In genomic region chr18:74897971-74898657, GRCh38 we compare ENCODE assay signal across 16 cellular contexts.
A peak's percentile ranks its signal among the peaks of the same experiment; 100 is the strongest.
DNase-seq lines count a peak whose midpoint lies in the region; ATAC-seq and TF ChIP-seq lines count a peak whose summit lies in the region.
"Had no signal": no experiment of that assay in that cellular context is flagged by ENCODE, and none has a peak within 500 bp of the region (broad histone marks: within the 10 kb centered on the region; RNA-seq: fewer than 3 reads in every experiment).

No MANE protein-coding gene starts in this region.

- H4K91ac ChIP-seq in mesenchymal stem cell (ENCODE audit: low read length): no peak overlapping the region

- no peak overlapping the region for H2AK5ac ChIP-seq in mesenchymal stem cell (ENCODE audit: low read length, severe bottlenecking)

- H4K8ac ChIP-seq in mesenchymal stem cell (ENCODE audit: low read length): no peak overlapping the region

- no peak overlapping the region for H3K4me3 Mint-ChIP-seq in naive thymus-derived CD4-positive, alpha-beta T cell
- H3K4me3 Mint-ChIP-seq: CD4-positive, alpha-beta T cell had no signal

- peak overlapping the region; percentile 16 for H3K27ac ChIP-seq in mesenchymal stem cell (ENCODE audit: low read length, poor library complexity, severe bottlenecking)
- H3K27ac ChIP-seq in naive thymus-derived CD4-positive, alpha-beta T cell (ENCODE audit: low read depth, low read length): no peak overlapping the region
- H3K27ac ChIP-seq: heart left ventricle, pancreas had no signal

- H3K4me2 ChIP-seq in mesenchymal stem cell (ENCODE audit: low read length, poor library complexity, severe bottlenecking): no peak overlapping the region

- H3K4me1 Mint-ChIP-seq in naive thymus-derived CD4-positive, alpha-beta T cell: peaks cover 0 to 28% (median 7%) of the 10 kb centered on the region in 7 donors

- no peaks in the 10 kb centered on the region for H3K27me3 Mint-ChIP-seq in naive thymus-derived CD4-positive, alpha-beta T cell
- H3K27me3 Mint-ChIP-seq: CD4-positive, alpha-beta T cell had no signal

- TF ChIP-seq CTCF in choroid plexus epithelial cell (conservative IDR thresholded peaks at IDR 0.05; ENCODE audit: low read depth, low read length): no peak

- H2AFZ ChIP-seq in mesenchymal stem cell (ENCODE audit: low read depth, low read length): no peak overlapping the region

- no peak overlapping the region for H3K27ac Mint-ChIP-seq in naive thymus-derived CD4-positive, alpha-beta T cell
- H3K27ac Mint-ChIP-seq: CD4-positive, alpha-beta T cell had no signal

- WGBS in mesenchymal stem cell: 28% methylated on average over 2 of the region's 5 CpGs

- peaks cover 0 to 25% (median 8%) of the 10 kb centered on the region in 5 donors for H3K36me3 Mint-ChIP-seq in naive thymus-derived CD4-positive, alpha-beta T cell

- H3K36me3 ChIP-seq in mesenchymal stem cell (ENCODE audit: control insufficient read depth in 1 of 2, insufficient read depth in 2 of 2, low read depth in 1 of 2, low read length in 2 of 2): no peaks in the 10 kb centered on the region
- H3K36me3 ChIP-seq in naive thymus-derived CD4-positive, alpha-beta T cell (ENCODE audit: control insufficient read depth in 2 of 3, insufficient read depth in 3 of 3, low read length in 3 of 3): no peaks in the 10 kb centered on the region
- H3K36me3 ChIP-seq: pancreas had no signal

- no peaks in the 10 kb centered on the region for H3K9me3 ChIP-seq in mesenchymal stem cell (ENCODE audit: control insufficient read depth, low read length)
- no peaks in the 10 kb centered on the region for H3K9me3 ChIP-seq in naive thymus-derived CD4-positive, alpha-beta T cell (ENCODE audit: control insufficient read depth in 2 of 3, low read length in 3 of 3)
- H3K9me3 ChIP-seq: heart left ventricle, pancreas had no signal

- H3K4ac ChIP-seq in mesenchymal stem cell (ENCODE audit: low read depth in 1 of 2, low read length in 2 of 2): no peak overlapping the region

- peaks cover 10% of the 10 kb centered on the region for H3K4me1 ChIP-seq in mesenchymal stem cell (ENCODE audit: control insufficient read depth, insufficient read depth, low read depth, low read length)
- H3K4me1 ChIP-seq in naive thymus-derived CD4-positive, alpha-beta T cell (ENCODE audit: control insufficient read depth in 2 of 2, insufficient read depth in 2 of 2, low read length in 2 of 2): no peaks in the 10 kb centered on the region
- H3K4me1 ChIP-seq: pancreas had no signal

- H3K18ac ChIP-seq in mesenchymal stem cell (ENCODE audit: low read depth in 1 of 2, low read length in 2 of 2): no peak overlapping the region

- H2BK15ac ChIP-seq in mesenchymal stem cell (ENCODE audit: low read depth, poor library complexity, severe bottlenecking): no peak overlapping the region

- H2BK120ac ChIP-seq in mesenchymal stem cell (ENCODE audit: low read depth, low read length): no peak overlapping the region

- peaks cover 2% of the 10 kb centered on the region for H3K79me1 ChIP-seq in mesenchymal stem cell (replicated peaks; ENCODE audit: low read length, poor library complexity, severe bottlenecking)

- H3K9ac ChIP-seq in mesenchymal stem cell (ENCODE audit: low read length): peak overlapping the region; percentile 72

- no peaks in the 10 kb centered on the region for H3K9me3 Mint-ChIP-seq in naive thymus-derived CD4-positive, alpha-beta T cell
- H3K9me3 Mint-ChIP-seq: CD4-positive, alpha-beta T cell had no signal

- H3K14ac ChIP-seq in mesenchymal stem cell (ENCODE audit: low read length in 2 of 2): no peak overlapping the region

- ATAC-seq in HG03521 (IDR thresholded peaks at IDR 0.05; ENCODE audit: unreplicated experiment): no peak
- ATAC-seq in GM19467 (IDR thresholded peaks at IDR 0.05; ENCODE audit: unreplicated experiment): no peak
- ATAC-seq in naive thymus-derived CD4-positive, alpha-beta T cell: no peak

- POLR2A ChIA-PET in naive thymus-derived CD4-positive, alpha-beta T cell (lab: Charles Lee): interaction anchor here (1.0 kb wide), 1 partner anchor 287 kb away, joined by 3 read pairs; no protein-coding TSS in a partner anchor

- H3K23ac ChIP-seq in mesenchymal stem cell (ENCODE audit: low read length in 2 of 2): no peak overlapping the region

- no peaks in the 10 kb centered on the region for H3K27me3 ChIP-seq in mesenchymal stem cell (ENCODE audit: control insufficient read depth in 1 of 2, insufficient read depth in 1 of 2, low read length in 2 of 2)
- H3K27me3 ChIP-seq in naive thymus-derived CD4-positive, alpha-beta T cell (ENCODE audit: control insufficient read depth in 2 of 2, insufficient read depth in 2 of 2, low read length in 2 of 2): no peaks in the 10 kb centered on the region
- H3K27me3 ChIP-seq: heart left ventricle, pancreas had no signal

- no peak overlapping the region for H2BK5ac ChIP-seq in mesenchymal stem cell (ENCODE audit: low read depth, low read length, poor library complexity, severe bottlenecking)

- CTCF ChIA-PET in naive thymus-derived CD4-positive, alpha-beta T cell (lab: Charles Lee): interaction anchor here (0.5 to 2.1 kb wide), 5 partner anchors 15 to 581 kb away, joined by 3 to 10 read pairs (median 3); no protein-coding TSS in a partner anchor

- H3K4me3 ChIP-seq in choroid plexus epithelial cell (ENCODE audit: low read depth, low read length) (no peak overlapping the region), mesenchymal stem cell (ENCODE audit: insufficient read depth in 1 of 2, low read depth in 1 of 2, low read length in 2 of 2) (peak overlapping the region in 1 of 2 experiments; percentile 20)
- no peak overlapping the region for H3K4me3 ChIP-seq in naive thymus-derived CD4-positive, alpha-beta T cell (ENCODE audit: low read length)
- H3K4me3 ChIP-seq: heart left ventricle, pancreas had no signal

- no peak overlapping the region for H2BK12ac ChIP-seq in mesenchymal stem cell (ENCODE audit: low read length in 2 of 2)

- DNase-seq in AG20443 (ENCODE audit: low spot score): peak; percentile 61
- peak; percentile 1 for DNase-seq in NCI-H460 (ENCODE audit: extremely low read depth, low read depth)
- peak; percentile 81 for DNase-seq in choroid plexus epithelial cell (ENCODE audit: low read depth)
- DNase-seq in mesenchymal stem cell: peak; percentile 40
- DNase-seq in C1 segment of cervical spinal cord (lab: John Stamatoyannopoulos, UW): no peak
- DNase-seq in naive thymus-derived CD4-positive, alpha-beta T cell: no peak
- DNase-seq: activated gamma-delta T cell; CD4-positive, alpha-beta T cell; cerebellar nuclear complex; heart left ventricle; left ventricle myocardium superior; pancreas; stimulated activated CD4-positive, alpha-beta T cell treated with anti-CD3 and anti-CD28 coated beads, Interleukin-2, amount 100 ng/mL, for 24 hours; stimulated activated naive CD4-positive, alpha-beta T cell treated with Interleukin-2 at 50 U/mL for 16 hours had no signal

- intact Hi-C loops in naive thymus-derived CD4-positive, alpha-beta T cell (cut with micrococcal nuclease): loop anchor here (2.0 to 10.0 kb wide), 8 partner anchors 64 to 579 kb away; partner anchors contain the start of gene TSHZ1 (in 1 of the 2)

Comparison
In these comparisons a context has a peak if more than half of its experiments do, and no peak if none do; other contexts are left out.
1. DNase-seq: peak in AG20443 (single experiment), NCI-H460 (single experiment), choroid plexus epithelial cell (single experiment) and mesenchymal stem cell (single experiment); none in C1 segment of cervical spinal cord (0 of 14) and naive thymus-derived CD4-positive, alpha-beta T cell (0 of 9).